Comparison of ENCODE assay signal across 8 cellular contexts in the genomic region with DNA sequence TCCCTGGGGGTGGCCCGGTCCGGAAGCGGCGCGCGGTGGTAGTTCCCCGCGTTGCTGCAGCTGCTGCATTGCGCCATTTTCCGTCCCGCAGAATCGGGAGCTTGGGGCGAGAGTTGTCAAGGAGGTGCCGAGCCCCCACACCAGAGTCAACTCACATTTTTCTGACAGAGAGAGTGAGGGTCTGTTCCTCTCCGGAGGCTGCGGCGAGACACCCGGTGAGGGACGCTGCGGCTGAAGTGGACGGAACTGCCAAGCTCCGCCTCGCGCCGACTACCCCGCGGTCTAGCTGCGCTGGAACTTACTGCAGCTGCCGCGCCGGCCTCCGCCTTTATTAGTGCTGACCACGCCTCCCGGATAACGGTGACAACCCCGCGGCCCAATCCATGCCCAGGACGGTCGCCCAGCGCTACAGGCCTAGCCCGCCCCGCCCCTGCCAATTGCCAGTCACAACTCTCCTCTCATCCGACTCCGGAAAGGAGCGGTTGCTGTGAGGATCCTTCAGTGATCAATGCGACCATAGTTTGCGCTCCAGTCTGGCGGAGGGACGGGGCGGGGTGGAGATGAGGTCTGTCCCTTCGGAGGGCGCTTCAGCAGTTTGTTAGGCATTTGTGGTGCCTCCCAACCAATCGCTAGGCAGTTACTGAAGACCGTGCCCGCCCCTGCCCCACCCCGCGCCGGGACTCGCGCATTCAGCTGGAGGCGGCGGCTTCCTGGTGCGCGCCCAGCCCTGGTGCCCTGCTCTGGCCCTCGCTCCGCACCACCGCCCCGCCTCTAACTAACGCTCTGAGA. TPM values are rescaled to one million over a fixed set of nuclear protein-coding genes. Genes with fewer than 3 reads are reported as not detected.
A peak's percentile ranks its signal among the peaks of the same experiment; 100 is the strongest.
DNase-seq lines count a peak whose midpoint lies in the region; ATAC-seq and TF ChIP-seq lines count a peak whose summit lies in the region.

A gene with protein sequence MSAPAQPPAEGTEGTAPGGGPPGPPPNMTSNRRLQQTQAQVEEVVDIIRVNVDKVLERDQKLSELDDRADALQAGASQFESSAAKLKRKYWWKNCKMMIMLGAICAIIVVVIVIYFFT (minus strand): TSS at position 303 of the 789 bp plus-strand sequence. CDS start 146 bp downstream, at position 157.

- ATAC-seq in HG02798 (IDR thresholded peaks at IDR 0.05; ENCODE audit: poor library complexity, unreplicated experiment) (peak; percentile 88), upper lobe of left lung (ENCODE audit: low FRiP score in 2 of 2) (peak; percentile 98 to 99)

- H3K4me1 ChIP-seq in adipocyte (ENCODE audit: control insufficient read depth, insufficient read depth, low read length) (peaks cover 33% of the 10 kb centered on the region), upper lobe of left lung (peaks cover 13 to 35% (median 20%) of the 10 kb centered on the region in 4 donors)

- peak; percentile 82 to 100 (median 98) for TF ChIP-seq POLR2A in upper lobe of left lung (IDR thresholded peaks at IDR 0.05)

- DNase-seq in NCI-H1436 (lab: John Stamatoyannopoulos, UW) = peak; percentile 95
- peak; percentile 96 for DNase-seq in T follicular helper cell (ENCODE audit: low read depth)
- DNase-seq in adipocyte (ENCODE audit: low read depth) = peak; percentile 99
- peak; percentile 99 for DNase-seq in cardiac septum (ENCODE audit: low spot score)
- peak; percentile 99 for DNase-seq in pons (ENCODE audit: low spot score)
- peak; percentile 97 to 99 for DNase-seq in upper lobe of left lung

- intact Hi-C loops in cardiac septum (cut with DNase I) = loop anchor here (5.0 kb wide), 1 partner anchor 62 kb away; a partner anchor contains a TSS

- TF ChIP-seq CTCF in GM12875 (IDR thresholded peaks at IDR 0.05; ENCODE audit: borderline replicate concordance, insufficient read depth, low read depth, low read length) (no peak), upper lobe of left lung (IDR thresholded peaks at IDR 0.05) (peak in 4 of 6 experiments; percentile 26 to 53 (median 40))

- H3K4me3 ChIP-seq in GM12875 (ENCODE audit: low read depth, low read length) = peak within 1 kb of the TSS; percentile 78
- peak within 1 kb of the TSS; percentile 87 for H3K4me3 ChIP-seq in adipocyte (ENCODE audit: low read length)
- H3K4me3 ChIP-seq in upper lobe of left lung = peak within 1 kb of the TSS; percentile 48 to 76 (median 58)

- WGBS in upper lobe of left lung, 2 donors = 0 to 1% methylated on average over 2 to 42 of the region's 69 CpGs

- peak within 1 kb of the TSS; percentile 77 to 95 (median 90) for H3K27ac ChIP-seq in upper lobe of left lung

- peaks cover 11% of the 10 kb centered on the region for H3K36me3 ChIP-seq in adipocyte (ENCODE audit: control insufficient read depth, insufficient read depth, low read length, severe bottlenecking)
- H3K36me3 ChIP-seq in upper lobe of left lung = peaks cover 0 to 10% (median 1%) of the 10 kb centered on the region in 4 donors

- peak within 1 kb of the TSS; percentile 91 for H3K9ac ChIP-seq in adipocyte (ENCODE audit: low read length)

- no peaks in the 10 kb centered on the region for H3K9me3 ChIP-seq in adipocyte (ENCODE audit: control insufficient read depth, low read length)
- no peaks in the 10 kb centered on the region for H3K9me3 ChIP-seq in upper lobe of left lung

- H3K27me3 ChIP-seq in adipocyte (replicated peaks; ENCODE audit: control insufficient read depth, insufficient read depth, low read length) (no peaks in the 10 kb centered on the region), upper lobe of left lung (no peaks in the 10 kb centered on the region)

- TF ChIP-seq EP300 in upper lobe of left lung (IDR thresholded peaks at IDR 0.05) = peak in 1 of 4 donors; percentile 37

RNA-seq across cellular contexts. Expression of the gene that starts here (rescaled TPM):
- 4.1 TPM for total RNA-seq in cardiac septum
- total RNA-seq in upper lobe of left lung = 10 to 100 TPM in 2 of 6 donors, 1 to 10 TPM in 4; 4.6 to 25.1 (median 7.1) TPM

Comparison
In these comparisons a context has a peak if more than half of its experiments do, and no peak if none do; other contexts are left out.
1. Peak in every context shown above with its lines: DNase-seq, ATAC-seq, H3K4me3 ChIP-seq and H3K27ac ChIP-seq.